8 cellular contexts compared by ENCODE assay signal in the genomic region with DNA sequence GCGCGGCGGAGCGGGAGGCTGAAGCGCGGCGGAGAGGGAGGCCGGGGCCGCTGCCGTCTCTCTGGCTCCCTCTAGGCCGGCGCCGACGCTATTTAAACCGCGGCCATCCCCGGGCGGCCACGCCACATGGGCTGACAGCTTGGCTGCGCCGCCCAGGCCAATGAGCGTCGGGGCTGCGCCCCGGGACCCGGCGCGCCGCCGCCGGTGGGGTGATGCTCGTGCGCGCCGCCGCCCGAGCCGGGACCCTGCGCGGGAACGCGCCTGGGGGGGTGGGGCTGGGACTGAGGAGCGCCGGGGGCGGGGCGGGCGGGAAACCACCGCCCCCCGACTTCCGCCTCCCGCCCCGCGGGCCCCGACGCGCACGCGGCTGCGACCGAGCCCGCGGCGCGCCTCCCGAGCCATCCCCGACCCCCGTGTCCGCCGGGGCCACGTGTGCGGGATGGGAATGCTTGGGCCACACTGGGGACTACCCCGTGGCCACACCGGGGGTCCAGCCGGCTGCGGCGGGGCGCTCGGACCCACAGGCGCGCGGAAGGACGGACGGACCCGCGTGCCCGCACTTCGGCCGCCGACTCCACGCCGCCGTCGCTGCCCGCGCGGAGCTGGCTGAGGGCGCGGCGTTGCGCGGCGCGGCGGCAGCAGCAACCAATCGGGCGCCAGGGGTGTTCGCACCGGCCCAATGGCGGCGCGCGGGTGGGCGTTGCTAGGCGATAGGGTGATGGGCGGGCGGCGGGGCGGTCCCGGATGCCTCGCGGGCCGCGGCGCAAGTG. TPM values are rescaled to one million over a fixed set of nuclear protein-coding genes. Genes with fewer than 3 reads are reported as not detected.
DNase-seq lines count a peak whose midpoint lies in the region; ATAC-seq and TF ChIP-seq lines count a peak whose summit lies in the region.

Gene FASN (minus strand): TSS at position 68 of the 770 bp plus-strand sequence. CDS start 1,791 bp downstream, outside the sequence.

- peaks cover 33% of the 10 kb centered on the region for H3K36me3 ChIP-seq in BLaER1
- peaks cover 1 to 29% of the 10 kb centered on the region in 2 donors for H3K36me3 ChIP-seq in left lung

- H4K20me1 ChIP-seq in BLaER1, result peaks cover 38% of the 10 kb centered on the region

- H3K4me3 ChIP-seq in BLaER1 (peak within 1 kb of the TSS; percentile 95), coronary artery (peak within 1 kb of the TSS; percentile 93), left lung (peak within 1 kb of the TSS; percentile 80 to 90)

- H3K9ac ChIP-seq in BLaER1, result peak within 1 kb of the TSS; percentile 98

- no peaks in the 10 kb centered on the region for H3K27me3 ChIP-seq in BLaER1
- H3K27me3 ChIP-seq in left lung, result no peaks in the 10 kb centered on the region

- TF ChIP-seq CTCF in coronary artery (IDR thresholded peaks at IDR 0.05) (peak; percentile 19), left lung (IDR thresholded peaks at IDR 0.05) (no peak)

- H3K4me1 ChIP-seq in BLaER1, result peaks cover 54% of the 10 kb centered on the region
- peaks cover 18 to 60% of the 10 kb centered on the region in 2 donors for H3K4me1 ChIP-seq in left lung

- H3K9me3 ChIP-seq in BLaER1 (no peaks in the 10 kb centered on the region), left lung (no peaks in the 10 kb centered on the region)

- DNase-seq in GM19240 (ENCODE audit: insufficient read length, low spot score), result peak; percentile 100
- DNase-seq in NCI-H524 treated with DMSO at 0.1 percent for 48 hours (lab: John Stamatoyannopoulos, UW), result peak; percentile 70
- peak; percentile 96 for DNase-seq in activated CD4-positive, alpha-beta T cell treated with anti-CD3 and anti-CD28 coated beads for 48 hours
- peak; percentile 93 for DNase-seq in coronary artery (ENCODE audit: low spot score)
- DNase-seq in left lung, result peak; percentile 95 to 97
- DNase-seq in stimulated activated CD4-positive, alpha-beta T cell treated with anti-CD3 and anti-CD28 coated beads, Interleukin-2, amount 100 ng/mL, for 48 hours, result peak; percentile 89 to 94

- ATAC-seq in HG03460 (IDR thresholded peaks at IDR 0.05; ENCODE audit: unreplicated experiment) (peak; percentile 64), left lung (peak; percentile 79)

- H3K4me2 ChIP-seq in BLaER1, result peak within 1 kb of the TSS; percentile 100

- intact Hi-C loops in left lung (cut with DNase I), result no loop called here

- peak within 1 kb of the TSS; percentile 99 for H3K27ac ChIP-seq in BLaER1
- H3K27ac ChIP-seq in coronary artery, result peak within 1 kb of the TSS; percentile 70 to 100
- peak within 1 kb of the TSS; percentile 91 to 92 for H3K27ac ChIP-seq in left lung

RNA-seq across cellular contexts. Expression of gene FASN, which starts in this region (rescaled TPM):
- 100 to 1,000 TPM; 288 to 550 TPM for total RNA-seq in left lung

Comparison
In these comparisons a context has a peak if more than half of its experiments do, and no peak if none do; other contexts are left out.
1. Peak in every context shown above with its lines: DNase-seq, ATAC-seq, H3K4me3 ChIP-seq and H3K27ac ChIP-seq.